Comparison of ENCODE assay signal across 8 cellular contexts in genomic region chr6:167288712-167289225, GRCh38. TPM values are rescaled to one million over a fixed set of nuclear protein-coding genes. Genes with fewer than 3 reads are reported as not detected.
DNase-seq lines count a peak whose midpoint lies in the region; ATAC-seq and TF ChIP-seq lines count a peak whose summit lies in the region.
"Not testable (repeated sequence)": the region's sequence is repeated elsewhere in the genome, so short reads cannot be mapped to it uniquely, and the experiment has no call there.

No MANE protein-coding gene starts in this region.

- not testable (repeated sequence) for H3K79me2 ChIP-seq in H9 (ENCODE audit: insufficient read depth, low read length); neural cell (replicated peaks; ENCODE audit: insufficient read depth, low read length)

- not testable (repeated sequence) for H4K91ac ChIP-seq in H9 (ENCODE audit: insufficient read length, low read depth, low read length)

- H3K18ac ChIP-seq in H9 (ENCODE audit: insufficient read length, low read depth, low read length): not testable (repeated sequence)

- H3K36me3 Mint-ChIP-seq in H9 (ENCODE audit: insufficient read depth in 1 of 3, low read depth in 3 of 3); activated naive CD4-positive, alpha-beta T cell treated with anti-CD3 and anti-CD28 coated beads, Interleukin-2, amount 10 ng/mL, durations not matched to agents 7 days and 5 days: not testable (repeated sequence)

- not testable (repeated sequence) for H3K4me1 ChIP-seq in H9 (ENCODE audit: insufficient read depth, low read length); Panc1 (ENCODE audit: control insufficient read depth, insufficient read depth, low read length); upper lobe of right lung

- not testable (repeated sequence) for H3K27ac Mint-ChIP-seq in H9; activated naive CD4-positive, alpha-beta T cell treated with anti-CD3 and anti-CD28 coated beads, Interleukin-2, amount 10 ng/mL, durations not matched to agents 7 days and 5 days

- H3K14ac ChIP-seq in H9 (ENCODE audit: insufficient read depth, low read length): not testable (repeated sequence)

- BruUV-seq in Panc1 (replicated peaks; lab: Mats Ljungman, UMichigan): not testable (repeated sequence)

- DNase-seq in GM12865 (ENCODE audit: low read depth): peak; percentile 42
- DNase-seq in H9: peak; percentile 39
- DNase-seq in LHCN-M2 (ENCODE audit: low read depth): peak; percentile 3
- DNase-seq in Panc1 (ENCODE audit: low read depth, low spot score); upper lobe of right lung: not testable (repeated sequence)
- peak; percentile 41 for DNase-seq in activated naive CD4-positive, alpha-beta T cell treated with anti-CD3 and anti-CD28 coated beads, Interleukin-2, amount 10 ng/mL, durations not matched to agents 7 days and 5 days
- peak; percentile 15 for DNase-seq in globus pallidus (ENCODE audit: low spot score)

- not testable (repeated sequence) for H3K9me2 ChIP-seq in neural cell (ENCODE audit: insufficient read depth, low read length)

- no CpG with 5 or more reads among the region's 14 CpGs for WGBS in H9 (ENCODE audit: extremely low coverage, insufficient read length, low lambda C conversion rate)

- not testable (repeated sequence) for H3K4me3 Mint-ChIP-seq in H9; activated naive CD4-positive, alpha-beta T cell treated with anti-CD3 and anti-CD28 coated beads, Interleukin-2, amount 10 ng/mL, durations not matched to agents 7 days and 5 days

- CTCF ChIA-PET in Panc1 (lab: Charles Lee): interaction anchor here (1.7 kb wide), 1 partner anchor 69 kb away, joined by 7 read pairs; no protein-coding TSS in a partner anchor
- CTCF ChIA-PET in activated naive CD4-positive, alpha-beta T cell treated with anti-CD3 and anti-CD28 coated beads, Interleukin-2, amount 10 ng/mL, durations not matched to agents 7 days and 5 days (lab: Charles Lee): interaction anchor here (1.2 kb wide), 1 partner anchor 63 kb away, joined by 5 read pairs; no protein-coding TSS in a partner anchor

- not testable (repeated sequence) for H3K4me2 ChIP-seq in H9 (ENCODE audit: insufficient read depth, insufficient read length, low read length); neural cell (ENCODE audit: low read length)

- not testable (repeated sequence) for H2BK120ac ChIP-seq in H9 (ENCODE audit: low read depth, low read length, poor library complexity, severe bottlenecking)

- H3K4me3 ChIP-seq in GM12865 (ENCODE audit: low read depth, low read length); Panc1 (ENCODE audit: low read depth in 2 of 2, low read length in 2 of 2); neural cell (ENCODE audit: low read length); upper lobe of right lung: not testable (repeated sequence)

- not testable (repeated sequence) for H3K36me3 ChIP-seq in Panc1 (ENCODE audit: control insufficient read depth, insufficient read depth, low read length); neural cell (ENCODE audit: insufficient read depth, low read length); upper lobe of right lung

- not testable (repeated sequence) for H3K9me3 ChIP-seq in H9 (ENCODE audit: control insufficient read depth, low read depth, low read length); Panc1 (ENCODE audit: control insufficient read depth, insufficient read depth, low read depth, low read length); neural cell (ENCODE audit: low read length); upper lobe of right lung

- not testable (repeated sequence) for H4K20me1 ChIP-seq in H9 (ENCODE audit: control insufficient read depth, insufficient read depth, insufficient read length); neural cell (ENCODE audit: insufficient read depth)

- not testable (repeated sequence) for H2AK5ac ChIP-seq in H9 (ENCODE audit: insufficient read length, low read length)

- not testable (repeated sequence) for TF ChIP-seq EP300 in neural cell (conservative IDR thresholded peaks at IDR 0.05; ENCODE audit: poor library complexity, severe bottlenecking)

- H3K27ac ChIP-seq in H9 (ENCODE audit: insufficient read length, low read depth, low read length); Panc1 (ENCODE audit: low read length); neural cell (ENCODE audit: low read length); upper lobe of right lung: not testable (repeated sequence)

- ATAC-seq in Panc1: peak; percentile 93
- peak; percentile 86 for ATAC-seq in upper lobe of right lung

- not testable (repeated sequence) for H2AFZ ChIP-seq in H9 (ENCODE audit: low read length); neural cell (ENCODE audit: low read depth, low read length)

- H2BK15ac ChIP-seq in H9 (ENCODE audit: low read depth, low read length): not testable (repeated sequence)

- H2BK20ac ChIP-seq in H9 (ENCODE audit: low read depth, low read length, poor library complexity, severe bottlenecking): not testable (repeated sequence)

- not testable (repeated sequence) for H2BK5ac ChIP-seq in H9 (ENCODE audit: insufficient read length, low read length)

- H3T11ph ChIP-seq in H9 (ENCODE audit: low read length): not testable (repeated sequence)

- H3F3A ChIP-seq in neural cell (ENCODE audit: insufficient read depth, low read length, poor library complexity, severe bottlenecking): not testable (repeated sequence)

- not testable (repeated sequence) for H3K23ac ChIP-seq in H9 (ENCODE audit: insufficient read length, low read depth, low read length)

- H3K4me1 Mint-ChIP-seq in H9: peaks cover 22 to 37% of the 10 kb centered on the region in 2 experiments
- H3K4me1 Mint-ChIP-seq in activated naive CD4-positive, alpha-beta T cell treated with anti-CD3 and anti-CD28 coated beads, Interleukin-2, amount 10 ng/mL, durations not matched to agents 7 days and 5 days: not testable (repeated sequence)

- H4K5ac ChIP-seq in H9 (ENCODE audit: insufficient read length, low read depth, low read length): not testable (repeated sequence)

- POLR2A ChIA-PET in Panc1 (lab: Charles Lee): not testable (repeated sequence)

- H3K79me1 ChIP-seq in H9 (ENCODE audit: insufficient read depth, low read depth, low read length, poor library complexity, severe bottlenecking): not testable (repeated sequence)

- H3K27me3 ChIP-seq in H9 (ENCODE audit: insufficient read depth, low read length); Panc1 (ENCODE audit: control insufficient read depth, insufficient read depth, low read length); neural cell (ENCODE audit: insufficient read depth, low read depth, low read length); upper lobe of right lung: not testable (repeated sequence)

- intact Hi-C loops in Panc1 (cut with micrococcal nuclease; ENCODE audit: unreplicated experiment): loop anchor here (10.0 kb wide), 1 partner anchor 94 kb away; no protein-coding TSS in a partner anchor
- intact Hi-C loops in upper lobe of right lung (cut with DNase I): loop anchor here (10.0 kb wide), 1 partner anchor 64 kb away; no protein-coding TSS in a partner anchor

- H4K8ac ChIP-seq in H9 (replicated peaks; ENCODE audit: insufficient read length, low read depth, low read length): not testable (repeated sequence)

- TF ChIP-seq RAD21 in neural cell (conservative IDR thresholded peaks at IDR 0.05): peak; percentile 74

- H3K9me3 Mint-ChIP-seq in H9; activated naive CD4-positive, alpha-beta T cell treated with anti-CD3 and anti-CD28 coated beads, Interleukin-2, amount 10 ng/mL, durations not matched to agents 7 days and 5 days: not testable (repeated sequence)

- not testable (repeated sequence) for H3K23me2 ChIP-seq in H9 (ENCODE audit: insufficient read length, low read depth, low read length, poor library complexity, severe bottlenecking)

- H3K4ac ChIP-seq in H9 (ENCODE audit: low read depth, low read length): not testable (repeated sequence)

- in situ Hi-C loops in Panc1 (cut with HindIII; ENCODE audit: low pct_unique_long_range_greater_than_20kb, low sequenced_read_pairs): not testable (repeated sequence)

- H2BK12ac ChIP-seq in H9 (ENCODE audit: insufficient read length, low read depth, low read length): not testable (repeated sequence)

- H3K27me3 Mint-ChIP-seq in H9 (ENCODE audit: low read depth); activated naive CD4-positive, alpha-beta T cell treated with anti-CD3 and anti-CD28 coated beads, Interleukin-2, amount 10 ng/mL, durations not matched to agents 7 days and 5 days: not testable (repeated sequence)

- not testable (repeated sequence) for H3K9ac ChIP-seq in H9 (ENCODE audit: extremely low read depth, insufficient read length, low read length)
- H3K9ac ChIP-seq in neural cell (ENCODE audit: low read length): peak overlapping the region; percentile 36

- not testable (repeated sequence) for TF ChIP-seq CTCF in GM12865 (IDR thresholded peaks at IDR 0.05; ENCODE audit: insufficient read depth, low read depth, low read length, missing control alignments)
- TF ChIP-seq CTCF in H9 (conservative IDR thresholded peaks at IDR 0.05) (peak; percentile 81), Panc1 (IDR thresholded peaks at IDR 0.05) (peak; percentile 83), neural cell (IDR thresholded peaks at IDR 0.05; ENCODE audit: poor library complexity, severe bottlenecking) (peak; percentile 69), upper lobe of right lung (IDR thresholded peaks at IDR 0.05) (peak; percentile 69)

- not testable (repeated sequence) for H3K56ac ChIP-seq in H9 (ENCODE audit: insufficient read length, low read depth, low read length)

TF ChIP-seq in neural cell, 6 proteins besides CTCF, POLR2A, EP300 and RAD21:
- TF ChIP-seq SMC3 (conservative IDR thresholded peaks at IDR 0.05; ENCODE audit: poor library complexity): peak; percentile 84

RNA-seq across cellular contexts. Expression of gene UNC93A, which starts 2.3 kb away (rescaled TPM):
- total RNA-seq in H9 (2021) (0.70 and 0.94 TPM in 2 replicates), LHCN-M2 (2014; rRNA removed) (not detected in 2 replicates), Panc1 (2021; ENCODE audit: unreplicated experiment) (not detected), upper lobe of right lung (not detected)
- not detected for polyA plus RNA-seq in LHCN-M2 (2012)
- polyA plus RNA-seq in Panc1 (2012; ENCODE audit: insufficient read length): not detected
- polyA plus RNA-seq in neural cell: not detected in 2 replicates
- polyA minus RNA-seq in neural cell: not detected in 2 replicates

RNA-seq across cellular contexts. Expression of gene TTLL2, which starts 36.1 kb away (rescaled TPM):
- not detected in 2 replicates for total RNA-seq in H9 (2021)
- total RNA-seq in LHCN-M2 (2014; rRNA removed): not detected in 2 replicates
- polyA plus RNA-seq in LHCN-M2 (2012): not detected
- total RNA-seq in Panc1 (2021; ENCODE audit: unreplicated experiment): not detected
- polyA plus RNA-seq in Panc1 (2012; ENCODE audit: insufficient read length): 0.11 TPM
- not detected in 2 replicates for polyA plus RNA-seq in neural cell
- polyA minus RNA-seq in neural cell: not detected in 2 replicates
- not detected for total RNA-seq in upper lobe of right lung
